13 cellular contexts compared by ENCODE assay signal in the genomic region with DNA sequence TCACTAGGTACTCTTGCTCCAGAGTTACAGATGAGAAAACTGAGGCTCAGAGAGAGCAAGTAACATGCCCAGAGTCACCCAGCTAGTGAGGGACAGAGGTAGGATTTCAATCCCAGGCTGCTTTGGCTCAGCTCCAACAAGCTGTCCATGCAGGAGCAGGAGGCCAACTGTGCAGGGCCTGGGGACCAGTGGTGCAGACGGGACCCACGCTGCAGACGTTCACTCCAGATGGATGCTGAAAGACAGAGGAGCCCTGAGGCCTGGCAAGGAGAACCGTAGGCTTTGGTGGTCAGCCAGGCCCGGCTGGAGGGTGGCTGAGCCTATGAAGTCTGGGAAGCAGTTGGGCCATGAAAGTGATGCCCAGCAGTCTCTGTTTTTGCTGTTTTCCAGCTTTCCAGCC.
A peak's percentile ranks its signal among the peaks of the same experiment; 100 is the strongest.
DNase-seq lines count a peak whose midpoint lies in the region; ATAC-seq and TF ChIP-seq lines count a peak whose summit lies in the region.
"Had no signal": no experiment of that assay in that cellular context is flagged by ENCODE, and none has a peak within 500 bp of the region (broad histone marks: within the 10 kb centered on the region; RNA-seq: fewer than 3 reads in every experiment).

No MANE protein-coding gene starts in this region.

- no peaks in the 10 kb centered on the region for H4K20me1 ChIP-seq in GM23248 (ENCODE audit: insufficient read depth)
- H4K20me1 ChIP-seq in mammary epithelial cell (ENCODE audit: insufficient read depth, low read length): no peaks in the 10 kb centered on the region

- H3K79me2 ChIP-seq in GM23248 (ENCODE audit: insufficient read depth) (no peaks in the 10 kb centered on the region), mammary epithelial cell (ENCODE audit: insufficient read depth, low read length) (no peaks in the 10 kb centered on the region)

- no peak overlapping the region for H2AFZ ChIP-seq in GM23248
- peak overlapping the region; percentile 66 for H2AFZ ChIP-seq in mammary epithelial cell (ENCODE audit: low read depth, low read length)

- H3K9ac ChIP-seq in GM23248 (peak overlapping the region; percentile 68), mammary epithelial cell (ENCODE audit: insufficient read depth, low read length) (no peak overlapping the region), skeletal muscle satellite cell (ENCODE audit: low read depth, low read length) (peak overlapping the region; percentile 39)

- no peaks in the 10 kb centered on the region for H3K27me3 ChIP-seq in GM23248 (replicated peaks; ENCODE audit: insufficient read depth)
- H3K27me3 ChIP-seq in mammary epithelial cell (ENCODE audit: insufficient read depth, low read length): no peaks in the 10 kb centered on the region
- H3K27me3 ChIP-seq in skeletal muscle satellite cell (ENCODE audit: control insufficient read depth, insufficient read depth, low read length): no peaks in the 10 kb centered on the region

- no peaks in the 10 kb centered on the region for H3K36me3 Mint-ChIP-seq in activated naive CD4-positive, alpha-beta T cell treated with anti-CD3 and anti-CD28 coated beads, Interleukin-2, amount 10 ng/mL, durations not matched to agents 7 days and 5 days
- H3K36me3 Mint-ChIP-seq: immature natural killer cell had no signal

- H3K27ac ChIP-seq in GM23248 (peak overlapping the region; percentile 79), mammary epithelial cell (ENCODE audit: insufficient read depth, low read depth, low read length) (no peak overlapping the region)
- H3K27ac ChIP-seq: epithelial cell of prostate had no signal

- dilution Hi-C loops in mammary epithelial cell (cut with HindIII; ENCODE audit: low sequenced_read_pairs): no loop called here

- no peak overlapping the region for H3K4me3 Mint-ChIP-seq in activated naive CD4-positive, alpha-beta T cell treated with anti-CD3 and anti-CD28 coated beads, Interleukin-2, amount 10 ng/mL, durations not matched to agents 7 days and 5 days
- H3K4me3 Mint-ChIP-seq: IgD-negative memory B cell, immature natural killer cell had no signal

- peaks cover 56% of the 10 kb centered on the region for H3F3A ChIP-seq in GM23248 (ENCODE audit: insufficient read depth)

- H3K9me2 ChIP-seq in GM23248 (ENCODE audit: insufficient read depth): no peaks in the 10 kb centered on the region

- 33 to 45% methylated on average over 5 of the region's 5 CpGs for WGBS in GM23248 (ENCODE audit: low coverage in 1 of 2, low lambda C conversion rate in 2 of 2, missing lambda C conversion rate in 2 of 2), 2 experiments
- WGBS in mammary epithelial cell (ENCODE audit: low coverage, missing lambda C conversion rate): 55% methylated on average over 5 of the region's 5 CpGs

- BruUV-seq in mammary epithelial cell (replicated peaks; lab: Mats Ljungman, UMichigan): no TSS peak

- H3K4me1 ChIP-seq in GM23248 (ENCODE audit: insufficient read depth) (peaks cover 37% of the 10 kb centered on the region), mammary epithelial cell (ENCODE audit: insufficient read depth, low read length) (peaks cover 8% of the 10 kb centered on the region), skeletal muscle satellite cell (ENCODE audit: control insufficient read depth, insufficient read depth, low read length) (peaks cover 34% of the 10 kb centered on the region)

- CTCF ChIA-PET in mammary epithelial cell (lab: Charles Lee; ENCODE audit: low non-redundant PET): no interaction called here
- CTCF ChIA-PET in activated naive CD4-positive, alpha-beta T cell treated with anti-CD3 and anti-CD28 coated beads, Interleukin-2, amount 10 ng/mL, durations not matched to agents 7 days and 5 days (lab: Charles Lee): no interaction called here

- no peaks in the 10 kb centered on the region for H3K9me3 Mint-ChIP-seq in activated naive CD4-positive, alpha-beta T cell treated with anti-CD3 and anti-CD28 coated beads, Interleukin-2, amount 10 ng/mL, durations not matched to agents 7 days and 5 days
- H3K9me3 Mint-ChIP-seq: immature natural killer cell had no signal

- intact Hi-C loops in mammary epithelial cell (cut with micrococcal nuclease): no loop called here

- no peaks in the 10 kb centered on the region for H3K36me3 ChIP-seq in GM23248 (ENCODE audit: low read depth)
- H3K36me3 ChIP-seq in mammary epithelial cell (ENCODE audit: insufficient read depth, low read length): no peaks in the 10 kb centered on the region
- no peaks in the 10 kb centered on the region for H3K36me3 ChIP-seq in skeletal muscle satellite cell (ENCODE audit: insufficient read depth, low read length)

- H3K9me3 ChIP-seq in GM23248 (ENCODE audit: low read depth) (no peaks in the 10 kb centered on the region), mammary epithelial cell (replicated peaks; ENCODE audit: insufficient read depth, low read length) (no peaks in the 10 kb centered on the region), skeletal muscle satellite cell (replicated peaks; ENCODE audit: low read length) (no peaks in the 10 kb centered on the region)

- H3K4me2 ChIP-seq in GM23248 (ENCODE audit: unreplicated experiment) (peak overlapping the region; percentile 72), mammary epithelial cell (ENCODE audit: insufficient read depth, low read depth, low read length) (no peak overlapping the region), skeletal muscle satellite cell (ENCODE audit: low read length) (peak overlapping the region; percentile 74)

- in situ Hi-C loops in GM23248 (cut with MboI) (no loop called here), mammary epithelial cell (cut with MboI; ENCODE audit: low sequenced_read_pairs in 2 of 2) (no loop called here), GM13977 (cut with MboI; ENCODE audit: low pct_unique_long_range_greater_than_20kb, low sequenced_read_pairs, unreplicated experiment) (no loop called here)

- no peaks in the 10 kb centered on the region for H3K4me1 Mint-ChIP-seq in activated naive CD4-positive, alpha-beta T cell treated with anti-CD3 and anti-CD28 coated beads, Interleukin-2, amount 10 ng/mL, durations not matched to agents 7 days and 5 days
- H3K4me1 Mint-ChIP-seq: IgD-negative memory B cell, immature natural killer cell had no signal

- ATAC-seq in GM21737 (IDR thresholded peaks at IDR 0.05; ENCODE audit: unreplicated experiment): no peak
- ATAC-seq in HG03196 (IDR thresholded peaks at IDR 0.05; ENCODE audit: unreplicated experiment): no peak

- DNase-seq in GM23248: peak; percentile 46
- no peak for DNase-seq in mammary epithelial cell
- peak; percentile 2 for DNase-seq in iPS-NIHi7 (ENCODE audit: extremely low spot score)
- DNase-seq in activated naive CD4-positive, alpha-beta T cell treated with anti-CD3 and anti-CD28 coated beads, Interleukin-2, amount 10 ng/mL, durations not matched to agents 7 days and 5 days: no peak
- DNase-seq in GM13977 (ENCODE audit: low spot score): no peak
- DNase-seq: activated T-cell treated with anti-CD3 and anti-CD28 coated beads for 4 hours, immature natural killer cell, NCI-H2029 had no signal

- H3K4me3 ChIP-seq in GM23248: no peak overlapping the region
- H3K4me3 ChIP-seq in mammary epithelial cell (replicated peaks in 1 of 3; ENCODE audit: insufficient read depth in 1 of 3, low read depth in 2 of 3, low read length in 3 of 3): no peak overlapping the region
- no peak overlapping the region for H3K4me3 ChIP-seq in skeletal muscle satellite cell (ENCODE audit: low read length)

- peaks cover 41% of the 10 kb centered on the region for H3K27me3 Mint-ChIP-seq in activated naive CD4-positive, alpha-beta T cell treated with anti-CD3 and anti-CD28 coated beads, Interleukin-2, amount 10 ng/mL, durations not matched to agents 7 days and 5 days

- TF ChIP-seq CTCF in mammary epithelial cell (conservative IDR thresholded peaks at IDR 0.05 in 1 of 2, IDR thresholded peaks at IDR 0.05 in 1 of 2; ENCODE audit: extremely low read depth in 1 of 2, insufficient read depth in 1 of 2, low read depth in 1 of 2, low read length in 2 of 2) (no peak), GM13977 (IDR thresholded peaks at IDR 0.05; ENCODE audit: extremely low read depth, insufficient read depth, missing control alignments) (no peak)

- no peak overlapping the region for H3K27ac Mint-ChIP-seq in activated naive CD4-positive, alpha-beta T cell treated with anti-CD3 and anti-CD28 coated beads, Interleukin-2, amount 10 ng/mL, durations not matched to agents 7 days and 5 days
- H3K27ac Mint-ChIP-seq: immature natural killer cell had no signal

Comparison
In these comparisons a context has a peak if more than half of its experiments do, and no peak if none do; other contexts are left out.
1. DNase-seq: peak in GM23248 (single experiment) and iPS-NIHi7 (single experiment); none in mammary epithelial cell (single experiment), activated naive CD4-positive, alpha-beta T cell treated with anti-CD3 and anti-CD28 coated beads, Interleukin-2, amount 10 ng/mL, durations not matched to agents 7 days and 5 days (single experiment) and GM13977 (single experiment).